ENCODE assay signal across 8 cellular contexts in the genomic region with DNA sequence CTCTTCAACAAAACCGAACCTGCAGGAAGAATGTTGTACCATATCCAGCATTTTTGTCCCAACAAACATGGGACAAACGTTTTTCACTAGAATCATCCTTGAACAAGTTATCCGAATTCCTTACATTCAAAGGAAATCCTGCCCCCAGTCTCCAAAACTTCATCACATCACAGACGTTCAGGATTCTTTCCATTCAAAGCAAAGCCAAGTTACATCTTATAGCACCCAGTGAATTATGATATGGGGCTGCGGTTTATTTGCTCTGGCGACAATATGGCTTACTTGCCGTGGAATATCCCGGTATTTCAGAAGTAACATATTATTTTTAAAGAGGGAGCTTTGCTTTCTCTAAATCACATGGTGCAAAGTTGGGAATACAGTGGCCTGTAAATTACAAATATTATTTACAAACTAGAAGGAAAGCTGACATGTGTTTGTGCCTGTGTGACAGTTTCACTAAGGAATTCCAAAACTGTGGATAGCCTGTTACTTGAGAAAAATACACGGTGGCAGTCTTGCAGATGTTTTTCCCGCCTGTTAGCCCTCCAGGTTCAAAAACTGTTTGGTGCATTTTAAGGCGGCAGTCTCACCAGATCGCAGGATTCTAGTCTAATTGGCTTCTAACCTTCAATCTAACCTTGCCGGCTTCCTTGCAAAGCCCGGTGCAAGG. TPM values are rescaled to one million over a fixed set of nuclear protein-coding genes. Genes with fewer than 3 reads are reported as not detected.
DNase-seq lines count a peak whose midpoint lies in the region; ATAC-seq, FAIRE-seq and TF ChIP-seq lines count a peak whose summit lies in the region.

No MANE protein-coding gene starts in this region.

- H3K9ac ChIP-seq in skeletal muscle tissue (ENCODE audit: low read depth in 1 of 3, low read length in 3 of 3) = peak overlapping the region; percentile 90 to 98 (median 90)

- peak overlapping the region; percentile 84 to 96 (median 86) for H3K4me3 ChIP-seq in skeletal muscle tissue (ENCODE audit: low read length in 3 of 3)

- peak overlapping the region; percentile 94 for H3K27ac Mint-ChIP-seq in T-cell

- no peaks in the 10 kb centered on the region for H3K9me3 Mint-ChIP-seq in T-cell

- H3K27me3 Mint-ChIP-seq in T-cell = no peaks in the 10 kb centered on the region

- FAIRE-seq in H54 (lab: Jason Lieb, UNC) = peak; percentile 64

- no peak for TF ChIP-seq POLR2A in H54 (IDR thresholded peaks at IDR 0.05; ENCODE audit: low read depth, low read length)

- DNase-seq in H54 (ENCODE audit: insufficient read length, low spot score) (no peak), T-cell (no peak), foreskin keratinocyte (no peak)
- DNase-seq in stimulated activated CD4-positive, alpha-beta T cell treated with anti-CD3 and anti-CD28 coated beads, Interleukin-2, amount 100 ng/mL, for 24 hours = no peak
- no peak for DNase-seq in activated CD4-positive, alpha-beta T cell treated with anti-CD3 and anti-CD28 coated beads, Interleukin-2, amount 50 U/mL, for 1 hour

- H3K27me3 ChIP-seq in foreskin keratinocyte (no peaks in the 10 kb centered on the region), skeletal muscle tissue (ENCODE audit: control insufficient read depth in 3 of 3, insufficient read depth in 3 of 3, low read length in 3 of 3) (no peaks in the 10 kb centered on the region)

- TF ChIP-seq CTCF in foreskin keratinocyte (conservative IDR thresholded peaks at IDR 0.05) = no peak

- peaks cover 0 to 5% (median 0%) of the 10 kb centered on the region in 3 donors for H3K36me3 ChIP-seq in skeletal muscle tissue (ENCODE audit: control insufficient read depth in 3 of 3, insufficient read depth in 3 of 3, low read length in 3 of 3)

- H3K4me1 ChIP-seq in foreskin keratinocyte (peaks cover 39% of the 10 kb centered on the region), skeletal muscle tissue (ENCODE audit: control insufficient read depth in 3 of 3, insufficient read depth in 3 of 3, low read length in 3 of 3) (peaks cover 17 to 30% (median 18%) of the 10 kb centered on the region in 3 donors)

- H3K4me3 Mint-ChIP-seq in T-cell = peak overlapping the region; percentile 85 to 99 (median 86)

- peaks cover 29% of the 10 kb centered on the region for H3K36me3 Mint-ChIP-seq in T-cell

- CTCF ChIA-PET in T-cell (lab: Charles Lee) = interaction anchor here (0.6 to 3.1 kb wide), 10 partner anchors 9 to 192 kb away, joined by 3 to 17 read pairs (median 5); no protein-coding TSS in a partner anchor

- H3K9me3 ChIP-seq in skeletal muscle tissue (ENCODE audit: control insufficient read depth in 3 of 3, low read length in 3 of 3) = no peaks in the 10 kb centered on the region

- POLR2A ChIA-PET in T-cell (lab: Charles Lee) = interaction anchor here (0.6 to 3.3 kb wide), 29 partner anchors 7 to 1875 kb away, joined by 3 to 51 read pairs (median 5); a partner anchor contains a TSS

- peaks cover 62 to 74% (median 65%) of the 10 kb centered on the region in 3 donors for H3K4me1 Mint-ChIP-seq in T-cell

- H3K27ac ChIP-seq in foreskin keratinocyte (peak overlapping the region; percentile 95), skeletal muscle tissue (ENCODE audit: low read depth, low read length) (peak overlapping the region; percentile 97)

- no peak for ATAC-seq in T-cell (replicated peaks in 1 of 4)
- ATAC-seq in foreskin keratinocyte = no peak
- ATAC-seq in GM21447 (IDR thresholded peaks at IDR 0.05; ENCODE audit: unreplicated experiment) = no peak
- ATAC-seq in HG03139 (IDR thresholded peaks at IDR 0.05; ENCODE audit: unreplicated experiment) = no peak

RNA-seq across cellular contexts. Expression of a gene that starts 0.8 kb away (rescaled TPM):
- total RNA-seq in T-cell = 100 to 1,000 TPM; 408 to 705 (median 423) TPM
- total RNA-seq in foreskin keratinocyte = 66.8 and 72.7 TPM in 2 replicates
- 14.1 and 16.8 TPM in 2 replicates for polyA plus RNA-seq in foreskin keratinocyte
- total RNA-seq in skeletal muscle tissue = 76.7 TPM
